11 cellular contexts compared by ENCODE assay signal in genomic region chr7:50305697-50306300, GRCh38. TPM values are rescaled to one million over a fixed set of nuclear protein-coding genes. Genes with fewer than 3 reads are reported as not detected.
DNase-seq lines count a peak whose midpoint lies in the region; ATAC-seq and TF ChIP-seq lines count a peak whose summit lies in the region.
"Had no signal": no experiment of that assay in that cellular context is flagged by ENCODE, and none has a peak within 500 bp of the region (broad histone marks: within the 10 kb centered on the region; RNA-seq: fewer than 3 reads in every experiment).

No MANE protein-coding gene starts in this region.

- no peak for TF ChIP-seq POLR2A in Peyer's patch (IDR thresholded peaks at IDR 0.05)

- DNase-seq in activated T-cell treated with anti-CD3 and anti-CD28 coated beads, Interleukin-2, amount 50 U/mL, for 24 hours: no peak
- DNase-seq in activated T-cell treated with anti-CD3 and anti-CD28 coated beads for 4 hours: no peak
- no peak for DNase-seq in Peyer's patch
- DNase-seq in left lung: no peak
- DNase-seq in brain microvascular endothelial cell: no peak
- no peak for DNase-seq in endothelial cell (ENCODE audit: low spot score)
- DNase-seq: islet precursor cell had no signal

- H3K4me3 ChIP-seq in Peyer's patch (peak overlapping the region; percentile 57 to 75 (median 64)), left lung (peak overlapping the region; percentile 22 to 50), subcutaneous abdominal adipose tissue (ENCODE audit: low read depth in 1 of 5, low read length in 5 of 5) (peak overlapping the region; percentile 37 to 63 (median 54)), brain microvascular endothelial cell (ENCODE audit: low read depth, low read length) (no peak overlapping the region)

- in situ Hi-C loops in brain microvascular endothelial cell (cut with HindIII; ENCODE audit: low pct_ligation_motif_present, low sequenced_read_pairs): no loop called here

- H3K27ac ChIP-seq in Peyer's patch: peak overlapping the region; percentile 84 to 95 (median 87)
- H3K27ac ChIP-seq in left lung: peak overlapping the region; percentile 77 to 94
- no peak overlapping the region for H3K27ac ChIP-seq in subcutaneous abdominal adipose tissue (ENCODE audit: low read depth, low read length)
- H3K27ac ChIP-seq in brain microvascular endothelial cell: no peak overlapping the region

- no peaks in the 10 kb centered on the region for H3K27me3 Mint-ChIP-seq in activated T-cell treated with anti-CD3 and anti-CD28 coated beads, Interleukin-2, amount 50 U/mL, for 24 hours
- peaks cover 11% of the 10 kb centered on the region for H3K27me3 Mint-ChIP-seq in endothelial cell (ENCODE audit: unreplicated experiment)

- H3K9me3 ChIP-seq in Peyer's patch (no peaks in the 10 kb centered on the region), left lung (no peaks in the 10 kb centered on the region), subcutaneous abdominal adipose tissue (ENCODE audit: control insufficient read depth in 5 of 5, low read length in 5 of 5) (peaks cover 0 to 3% (median 0%) of the 10 kb centered on the region in 5 donors)

- H3K4me1 Mint-ChIP-seq in activated T-cell treated with anti-CD3 and anti-CD28 coated beads, Interleukin-2, amount 50 U/mL, for 24 hours (ENCODE audit: low read depth): peaks cover 36% of the 10 kb centered on the region
- H3K4me1 Mint-ChIP-seq in endothelial cell (ENCODE audit: unreplicated experiment): peaks cover 23% of the 10 kb centered on the region

- ATAC-seq in left lung (no peak), GM18511 (IDR thresholded peaks at IDR 0.05; ENCODE audit: unreplicated experiment) (no peak)

- H3K36me3 Mint-ChIP-seq in activated T-cell treated with anti-CD3 and anti-CD28 coated beads, Interleukin-2, amount 50 U/mL, for 24 hours (ENCODE audit: low read depth): peaks cover 65% of the 10 kb centered on the region
- no peaks in the 10 kb centered on the region for H3K36me3 Mint-ChIP-seq in endothelial cell (ENCODE audit: low read depth, unreplicated experiment)

- H3K27me3 ChIP-seq in Peyer's patch (peaks cover 0 to 2% of the 10 kb centered on the region in 2 donors), left lung (peaks cover 46 to 54% of the 10 kb centered on the region in 2 donors), subcutaneous abdominal adipose tissue (ENCODE audit: control insufficient read depth in 5 of 5, insufficient read depth in 4 of 5, low read length in 5 of 5) (peaks cover 4 to 21% (median 17%) of the 10 kb centered on the region in 5 donors), brain microvascular endothelial cell (replicated peaks) (peaks cover 45% of the 10 kb centered on the region)

- peak overlapping the region in 2 of 5 donors; percentile 21 to 22 for H3K9ac ChIP-seq in subcutaneous abdominal adipose tissue (ENCODE audit: low read length in 5 of 5)

- TF ChIP-seq CTCF in Peyer's patch (IDR thresholded peaks at IDR 0.05) (no peak), left lung (IDR thresholded peaks at IDR 0.05) (no peak), brain microvascular endothelial cell (IDR thresholded peaks at IDR 0.05; ENCODE audit: low read depth, low read length, missing control alignments) (no peak), endothelial cell (IDR thresholded peaks at IDR 0.05; ENCODE audit: unreplicated experiment) (no peak)

- H3K4me3 Mint-ChIP-seq in activated T-cell treated with anti-CD3 and anti-CD28 coated beads, Interleukin-2, amount 50 U/mL, for 24 hours: peak overlapping the region; percentile 88
- no peak overlapping the region for H3K4me3 Mint-ChIP-seq in endothelial cell (ENCODE audit: unreplicated experiment)

- no peaks in the 10 kb centered on the region for H3K9me3 Mint-ChIP-seq in activated T-cell treated with anti-CD3 and anti-CD28 coated beads, Interleukin-2, amount 50 U/mL, for 24 hours
- H3K9me3 Mint-ChIP-seq in endothelial cell (ENCODE audit: unreplicated experiment): no peaks in the 10 kb centered on the region

- H3K36me3 ChIP-seq in Peyer's patch: no peaks in the 10 kb centered on the region
- H3K36me3 ChIP-seq in left lung: no peaks in the 10 kb centered on the region
- no peaks in the 10 kb centered on the region for H3K36me3 ChIP-seq in subcutaneous abdominal adipose tissue (ENCODE audit: control insufficient read depth in 5 of 5, insufficient read depth in 5 of 5, low read length in 5 of 5)
- no peaks in the 10 kb centered on the region for H3K36me3 ChIP-seq in brain microvascular endothelial cell (replicated peaks)

- H3K27ac Mint-ChIP-seq in activated T-cell treated with anti-CD3 and anti-CD28 coated beads, Interleukin-2, amount 50 U/mL, for 24 hours: peak overlapping the region; percentile 96
- no peak overlapping the region for H3K27ac Mint-ChIP-seq in endothelial cell (ENCODE audit: unreplicated experiment)

- H3K4me1 ChIP-seq in Peyer's patch (no peaks in the 10 kb centered on the region), left lung (peaks cover 0 to 34% of the 10 kb centered on the region in 2 donors), subcutaneous abdominal adipose tissue (ENCODE audit: control insufficient read depth in 5 of 5, insufficient read depth in 5 of 5, low read length in 5 of 5) (peaks cover 0 to 31% (median 7%) of the 10 kb centered on the region in 5 donors)

- intact Hi-C loops in left lung (cut with DNase I): no loop called here

RNA-seq across cellular contexts. Expression of gene IKZF1, which starts 1.3 kb away (rescaled TPM):
- total RNA-seq in Peyer's patch: 100 to 1,000 TPM in 1 of 4 donors, 10 to 100 TPM in 3; 25.3 to 108 (median 31.7) TPM
- total RNA-seq in left lung: 10 to 100 TPM; 19.0 to 50.2 TPM
- total RNA-seq in endothelial cell (ENCODE audit: unreplicated experiment): 3.1 TPM
- total RNA-seq: renal cortical epithelial cell, RPMI7951 had no signal

Comparison
In these comparisons a context has a peak if more than half of its experiments do, and no peak if none do; other contexts are left out.
1. H3K27ac ChIP-seq: peak in Peyer's patch (4 of 4) and left lung (2 of 2); none in subcutaneous abdominal adipose tissue (single experiment) and brain microvascular endothelial cell (single experiment).